Comparison of ENCODE assay signal across 8 cellular contexts in the genomic region with DNA sequence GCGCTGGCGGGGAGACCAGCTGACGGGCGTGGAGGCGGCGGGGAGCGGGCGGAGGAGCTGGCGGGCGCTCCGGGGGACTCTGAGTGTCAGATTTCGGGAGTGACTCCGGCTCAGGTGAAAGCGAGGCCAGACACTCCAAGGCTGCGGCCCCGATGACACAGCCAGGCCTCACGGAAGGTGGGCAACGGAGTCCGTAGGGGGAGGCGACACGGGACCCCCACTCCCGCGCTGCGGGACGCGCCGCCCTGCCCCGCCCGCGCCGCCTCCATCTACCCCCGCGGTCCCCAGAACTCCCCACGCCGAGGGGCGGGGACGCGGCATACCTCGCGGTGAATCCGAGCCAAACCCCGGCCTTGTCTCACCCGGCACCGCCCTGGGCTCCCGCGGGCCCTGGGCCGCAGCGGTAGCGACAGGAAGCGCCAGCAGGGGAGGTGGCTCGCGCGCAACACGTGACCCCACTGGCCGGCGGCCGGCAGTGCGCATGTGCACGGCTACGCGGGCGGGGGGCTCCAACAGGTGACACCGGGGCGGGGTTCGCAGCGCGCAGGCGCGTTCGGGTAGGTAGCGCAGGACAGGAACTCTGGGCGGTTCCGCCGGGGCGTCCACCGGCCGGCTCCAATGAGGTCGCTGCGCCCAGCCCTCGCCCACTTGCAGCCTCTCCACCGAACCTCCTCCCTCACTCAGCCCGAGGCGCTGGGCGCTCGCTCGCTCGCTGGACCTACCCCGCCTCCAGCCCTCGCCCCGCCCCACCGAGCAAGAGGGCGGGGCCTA.
DNase-seq lines count a peak whose midpoint lies in the region; ATAC-seq lines count a peak whose summit lies in the region.

A gene with protein sequence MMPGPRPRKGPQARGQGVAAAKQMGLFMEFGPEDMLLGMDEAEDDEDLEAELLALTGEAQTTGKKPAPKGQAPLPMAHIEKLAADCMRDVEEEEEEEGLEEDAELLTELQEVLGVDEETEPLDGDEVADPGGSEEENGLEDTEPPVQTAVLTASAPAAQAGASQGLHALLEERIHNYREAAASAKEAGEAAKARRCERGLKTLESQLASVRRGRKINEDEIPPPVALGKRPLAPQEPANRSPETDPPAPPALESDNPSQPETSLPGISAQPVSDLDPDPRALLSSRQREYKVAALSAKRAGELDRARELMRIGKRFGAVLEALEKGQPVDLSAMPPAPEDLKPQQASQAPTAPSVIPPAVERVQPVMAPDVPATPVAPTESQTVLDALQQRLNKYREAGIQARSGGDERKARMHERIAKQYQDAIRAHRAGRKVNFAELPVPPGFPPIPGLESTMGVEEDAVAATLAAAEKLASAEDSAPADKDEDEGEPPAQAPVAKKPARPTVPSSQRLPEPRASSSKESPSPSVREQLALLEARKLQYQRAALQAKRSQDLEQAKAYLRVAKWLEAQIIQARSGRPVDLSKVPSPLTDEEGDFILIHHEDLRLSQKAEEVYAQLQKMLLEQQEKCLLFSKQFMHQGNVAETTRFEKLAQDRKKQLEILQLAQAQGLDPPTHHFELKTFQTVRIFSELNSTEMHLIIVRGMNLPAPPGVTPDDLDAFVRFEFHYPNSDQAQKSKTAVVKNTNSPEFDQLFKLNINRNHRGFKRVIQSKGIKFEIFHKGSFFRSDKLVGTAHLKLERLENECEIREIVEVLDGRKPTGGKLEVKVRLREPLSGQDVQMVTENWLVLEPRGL (minus strand): TSS at position 460 of the 771 bp plus-strand sequence. CDS start 1,585 bp downstream, outside the sequence.

- peak; percentile 93 for ATAC-seq in GM19035 (IDR thresholded peaks at IDR 0.05; ENCODE audit: unreplicated experiment)
- ATAC-seq in HG03354 (IDR thresholded peaks at IDR 0.05; ENCODE audit: poor library complexity, severe bottlenecking, unreplicated experiment) = peak; percentile 93
- peak; percentile 96 to 97 for ATAC-seq in activated CD4-positive, CD25-positive, alpha-beta regulatory T cell treated with anti-CD3 and anti-CD28 coated beads, Interleukin-2, amount 50 U/mL, for 24 hours

- DNase-seq in AG20443 (ENCODE audit: low spot score) (peak; percentile 100), NCI-H446 treated with DMSO at 0.1 percent for 48 hours (lab: John Stamatoyannopoulos, UW) (peak; percentile 98), cerebellar cortex (ENCODE audit: low spot score) (peak; percentile 97), islet precursor cell (peak; percentile 100)
- DNase-seq in stimulated activated CD4-positive, alpha-beta T cell treated with anti-CD3 and anti-CD28 coated beads, Interleukin-12 subunit alpha, Interleukin-12 subunit beta, amount 100 ng/mL, for 48 hours (ENCODE audit: low read depth in 2 of 3, low spot score in 1 of 3) = peak; percentile 96 to 99 (median 99)

Comparison
In these comparisons a context has a peak if more than half of its experiments do, and no peak if none do; other contexts are left out.
1. Peak in every context shown above with its lines: DNase-seq and ATAC-seq.